ENCODE assay signal across 8 cellular contexts in genomic region chr3:184314363-184314699, GRCh38. TPM values are rescaled to one million over a fixed set of nuclear protein-coding genes. Genes with fewer than 3 reads are reported as not detected.
DNase-seq lines count a peak whose midpoint lies in the region; ATAC-seq and TF ChIP-seq lines count a peak whose summit lies in the region.

TSS of gene EIF4G1 (plus strand) at chr3:184314606. CDS start at chr3:184315797, 1,191 bp downstream.

- H3K4me1 ChIP-seq in KMS-11 (ENCODE audit: low read depth, poor library complexity, severe bottlenecking) (peaks cover 38% of the 10 kb centered on the region), Peyer's patch (peaks cover 0 to 37% (median 4%) of the 10 kb centered on the region in 4 donors), esophagus muscularis mucosa (peaks cover 39 to 46% (median 44%) of the 10 kb centered on the region in 4 donors)

- H3K4me2 ChIP-seq in KMS-11 = peak within 1 kb of the TSS; percentile 79

- peak within 1 kb of the TSS; percentile 78 for H3K27ac ChIP-seq in KMS-11
- H3K27ac ChIP-seq in Peyer's patch = peak within 1 kb of the TSS; percentile 94 to 100 (median 94)
- peak within 1 kb of the TSS; percentile 97 to 100 (median 98) for H3K27ac ChIP-seq in esophagus muscularis mucosa (replicated peaks in 1 of 4)

- H3K4me3 ChIP-seq in KMS-11 (IDR thresholded peaks at IDR 0.05; ENCODE audit: insufficient read depth, low read depth, low read length) (peak within 1 kb of the TSS; percentile 17), Peyer's patch (peak within 1 kb of the TSS; percentile 71 to 97 (median 82)), esophagus muscularis mucosa (peak within 1 kb of the TSS; percentile 81 to 91 (median 88))

- whole genome bisulfite sequencing in esophagus muscularis mucosa = 0% methylated on average over 18 of the region's 40 CpGs

- peak; percentile 83 for ATAC-seq in GM21737 (IDR thresholded peaks at IDR 0.05; ENCODE audit: unreplicated experiment)

- TF ChIP-seq CTCF in KMS-11 (conservative IDR thresholded peaks at IDR 0.05; ENCODE audit: low read depth, low read length) = no peak
- no peak for TF ChIP-seq CTCF in Peyer's patch (IDR thresholded peaks at IDR 0.05)
- TF ChIP-seq CTCF in esophagus muscularis mucosa (IDR thresholded peaks at IDR 0.05) = no peak

- peak; percentile 6 to 70 for TF ChIP-seq POLR2A in Peyer's patch (IDR thresholded peaks at IDR 0.05)
- TF ChIP-seq POLR2A in esophagus muscularis mucosa (IDR thresholded peaks at IDR 0.05; ENCODE audit: low read depth) = no peak

- peaks cover 31% of the 10 kb centered on the region for H4K20me1 ChIP-seq in KMS-11 (ENCODE audit: insufficient read depth)

- H3K9ac ChIP-seq in KMS-11 = peak within 1 kb of the TSS; percentile 97

- DNase-seq in DMS53 (lab: John Stamatoyannopoulos, UW) (peak; percentile 94), Peyer's patch (peak; percentile 96 to 98 (median 97)), esophagus muscularis mucosa (ENCODE audit: extremely low spot score) (peak; percentile 99), myocyte (ENCODE audit: low read depth) (peak; percentile 93)
- peak; percentile 92 to 94 for DNase-seq in activated T-cell treated with anti-CD3 and anti-CD28 coated beads, Interleukin-2, amount 50 U/mL, for 48 hours
- DNase-seq in stimulated activated CD8-positive, alpha-beta memory T cell treated with anti-CD3 and anti-CD28 coated beads, Interleukin-7, amount 100 ng/mL, for 48 hours (ENCODE audit: extremely low read depth in 1 of 2, low read depth in 1 of 2) = peak; percentile 87

- H3K27me3 ChIP-seq in KMS-11 (ENCODE audit: insufficient read depth, low read depth) (no peaks in the 10 kb centered on the region), Peyer's patch (no peaks in the 10 kb centered on the region), esophagus muscularis mucosa (no peaks in the 10 kb centered on the region)

- intact Hi-C loops in esophagus muscularis mucosa (cut with DNase I) = no loop called here

- H3K36me3 ChIP-seq in KMS-11 (ENCODE audit: insufficient read depth) (peaks cover 10% of the 10 kb centered on the region; the same call in 1 of the 2 replicates), Peyer's patch (peaks cover 0 to 13% (median 0%) of the 10 kb centered on the region in 3 donors), esophagus muscularis mucosa (peaks cover 4 to 36% (median 23%) of the 10 kb centered on the region in 4 donors)

- H3K9me3 ChIP-seq in Peyer's patch (no peaks in the 10 kb centered on the region), esophagus muscularis mucosa (no peaks in the 10 kb centered on the region)

- H3K79me2 ChIP-seq in KMS-11 (ENCODE audit: insufficient read depth, low read depth) = peaks cover 45% of the 10 kb centered on the region

- peak within 1 kb of the TSS; percentile 82 for H2AFZ ChIP-seq in KMS-11 (ENCODE audit: low read depth)

- TF ChIP-seq EP300 in esophagus muscularis mucosa (IDR thresholded peaks at IDR 0.05) = no peak

RNA-seq across cellular contexts. Expression of gene EIF4G1, which starts in this region (rescaled TPM):
- total RNA-seq in Peyer's patch (100 to 1,000 TPM; 209 to 295 (median 244) TPM), esophagus muscularis mucosa (100 to 1,000 TPM; 291 to 418 (median 360) TPM), myocyte (358 and 371 TPM in 2 replicates)
- 289 TPM for polyA plus RNA-seq in myocyte (2012)

Comparison
In these comparisons a context has a peak if more than half of its experiments do, and no peak if none do; other contexts are left out.
1. Peak in every context shown above with its lines: DNase-seq, ATAC-seq, H3K4me3 ChIP-seq and H3K27ac ChIP-seq.
2. H3K4me3 ChIP-seq: peak in every context shown above with its lines; median percentile 88 in esophagus muscularis mucosa; 82 in Peyer's patch; 17 in KMS-11.